Comparison of ENCODE assay signal across 8 cellular contexts in the genomic region with DNA sequence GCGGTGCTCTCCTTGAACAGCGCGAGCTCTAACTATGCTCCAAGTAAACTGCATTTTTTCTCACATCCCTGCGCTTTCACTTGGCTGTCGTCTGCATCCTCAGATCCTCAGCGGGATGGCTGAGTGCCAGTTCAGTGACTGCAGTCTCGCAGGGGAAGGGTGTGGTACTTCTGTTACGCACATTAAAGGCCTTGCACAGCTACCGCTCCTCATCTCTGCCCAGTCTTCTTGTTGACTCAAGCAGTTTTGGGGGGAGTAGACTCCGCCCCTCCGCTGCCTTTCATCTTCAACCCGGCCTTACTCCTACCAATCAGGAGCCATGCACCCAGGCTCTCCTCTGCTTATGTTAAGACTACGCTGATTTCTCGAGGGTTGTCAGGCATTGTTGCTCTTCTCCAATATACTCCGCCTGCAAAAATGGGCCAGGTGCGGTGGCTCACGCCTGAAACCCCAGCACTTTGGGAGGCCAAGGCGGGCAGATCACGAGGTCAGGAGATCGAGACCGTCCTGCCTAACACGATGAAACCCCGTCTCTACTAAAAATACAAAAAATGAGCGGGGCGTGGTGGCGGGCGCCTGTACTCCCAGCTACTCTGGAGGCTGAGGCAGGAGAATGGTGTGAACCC. TPM values are rescaled to one million over a fixed set of nuclear protein-coding genes. Genes with fewer than 3 reads are reported as not detected.
DNase-seq lines count a peak whose midpoint lies in the region; ATAC-seq, FAIRE-seq and TF ChIP-seq lines count a peak whose summit lies in the region.

No MANE protein-coding gene starts in this region.

- DNase-seq in A172 (ENCODE audit: low spot score) (peak; percentile 51), NCI-H1436 (lab: John Stamatoyannopoulos, UW) (peak; percentile 91), endothelial cell of umbilical vein (ENCODE audit: low read depth, low spot score) (peak; percentile 85), neural crest cell (ENCODE audit: low read depth, low spot score) (no peak), NOMO-1 treated with DMSO at 0.1 percent for 48 hours (lab: John Stamatoyannopoulos, UW; ENCODE audit: unreplicated experiment) (no peak)
- DNase-seq in activated CD8-positive, alpha-beta T cell treated with anti-CD3 and anti-CD28 coated beads for 36 hours: peak; percentile 90

- no peaks in the 10 kb centered on the region for H3K9me3 Mint-ChIP-seq in activated CD8-positive, alpha-beta T cell treated with anti-CD3 and anti-CD28 coated beads for 36 hours
- H3K9me3 Mint-ChIP-seq in neural crest cell: peaks cover 5% of the 10 kb centered on the region

- POLR2A ChIA-PET in activated CD8-positive, alpha-beta T cell treated with anti-CD3 and anti-CD28 coated beads for 36 hours (lab: Charles Lee): interaction anchor here (0.8 to 1.3 kb wide), 2 partner anchors 10 to 24 kb away, joined by 5 to 6 read pairs; a partner anchor contains a TSS
- POLR2A ChIA-PET in endothelial cell of umbilical vein (lab: Charles Lee): no interaction called here

- H3K36me3 ChIP-seq in endothelial cell of umbilical vein (ENCODE audit: control insufficient read depth in 2 of 2, extremely low read depth in 1 of 2, insufficient read depth in 2 of 2, low read length in 2 of 2) (peaks cover 0 to 6% of the 10 kb centered on the region in 2 experiments), subcutaneous abdominal adipose tissue (ENCODE audit: control insufficient read depth in 5 of 5, insufficient read depth in 5 of 5, low read length in 5 of 5) (peaks cover 17 to 36% (median 35%) of the 10 kb centered on the region in 5 donors)

- peak overlapping the region; percentile 69 for H3K4me2 ChIP-seq in endothelial cell of umbilical vein (ENCODE audit: insufficient read depth, low read length)

- peaks cover 3% of the 10 kb centered on the region for H3K27me3 Mint-ChIP-seq in activated CD8-positive, alpha-beta T cell treated with anti-CD3 and anti-CD28 coated beads for 36 hours
- H3K27me3 Mint-ChIP-seq in neural crest cell (ENCODE audit: low read depth): peaks cover 31% of the 10 kb centered on the region

- H3K9ac ChIP-seq in endothelial cell of umbilical vein (replicated peaks; ENCODE audit: extremely low read depth, insufficient read depth, low read length) (no peak overlapping the region), subcutaneous abdominal adipose tissue (ENCODE audit: low read length in 5 of 5) (peak overlapping the region in 2 of 5 donors; percentile 41 to 49)

- FAIRE-seq in endothelial cell of umbilical vein (lab: Jason Lieb, UNC): peak; percentile 96

- no peak for TF ChIP-seq CTCF in activated CD8-positive, alpha-beta T cell treated with anti-CD3 and anti-CD28 coated beads for 36 hours (IDR thresholded peaks at IDR 0.05)
- no peak for TF ChIP-seq CTCF in endothelial cell of umbilical vein (IDR thresholded peaks at IDR 0.05; ENCODE audit: extremely low read depth in 1 of 2, insufficient read depth in 1 of 2, low read depth in 1 of 2, low read length in 2 of 2)
- TF ChIP-seq CTCF in neural crest cell (conservative IDR thresholded peaks at IDR 0.05): no peak

- peaks cover 43% of the 10 kb centered on the region for H3K4me1 Mint-ChIP-seq in activated CD8-positive, alpha-beta T cell treated with anti-CD3 and anti-CD28 coated beads for 36 hours (ENCODE audit: low read depth)
- peaks cover 35% of the 10 kb centered on the region for H3K4me1 Mint-ChIP-seq in neural crest cell

- dilution Hi-C loops in endothelial cell of umbilical vein (cut with MboI; ENCODE audit: extremely low pct_ligation_motif_present, low sequenced_read_pairs): no loop called here

- no peaks in the 10 kb centered on the region for H3K79me2 ChIP-seq in endothelial cell of umbilical vein (ENCODE audit: control insufficient read depth, insufficient read depth, low read length)

- peak overlapping the region; percentile 59 for H3K4me3 Mint-ChIP-seq in activated CD8-positive, alpha-beta T cell treated with anti-CD3 and anti-CD28 coated beads for 36 hours
- peak overlapping the region; percentile 69 for H3K4me3 Mint-ChIP-seq in neural crest cell

- peak overlapping the region in 2 of 3 experiments; percentile 1 to 18 for H3K4me3 ChIP-seq in endothelial cell of umbilical vein (replicated peaks in 1 of 3; ENCODE audit: insufficient read depth in 1 of 3, low read depth in 1 of 3, low read length in 3 of 3)
- H3K4me3 ChIP-seq in subcutaneous abdominal adipose tissue (ENCODE audit: low read depth in 1 of 5, low read length in 5 of 5): peak overlapping the region; percentile 34 to 54 (median 40)

- H2AFZ ChIP-seq in endothelial cell of umbilical vein (ENCODE audit: low read depth, low read length): peak overlapping the region; percentile 39

- H3K9me3 ChIP-seq in endothelial cell of umbilical vein (replicated peaks; ENCODE audit: control insufficient read depth, insufficient read depth, low read length) (no peaks in the 10 kb centered on the region), subcutaneous abdominal adipose tissue (ENCODE audit: control insufficient read depth in 5 of 5, low read length in 5 of 5) (no peaks in the 10 kb centered on the region)

- no peaks in the 10 kb centered on the region for H3K9me1 ChIP-seq in endothelial cell of umbilical vein (replicated peaks; ENCODE audit: control insufficient read depth, extremely low read depth, insufficient read depth, low read length)

- H4K20me1 ChIP-seq in endothelial cell of umbilical vein (replicated peaks; ENCODE audit: control insufficient read depth, extremely low read depth, insufficient read depth, low read length): no peaks in the 10 kb centered on the region

- H3K27ac ChIP-seq in endothelial cell of umbilical vein (ENCODE audit: insufficient read depth, low read depth, low read length): peak overlapping the region; percentile 9
- H3K27ac ChIP-seq in subcutaneous abdominal adipose tissue (ENCODE audit: low read depth, low read length): peak overlapping the region; percentile 93

- intact Hi-C loops in activated CD8-positive, alpha-beta T cell treated with anti-CD3 and anti-CD28 coated beads for 36 hours (cut with micrococcal nuclease): no loop called here
- intact Hi-C loops in endothelial cell of umbilical vein (cut with micrococcal nuclease): no loop called here

- CTCF ChIA-PET in activated CD8-positive, alpha-beta T cell treated with anti-CD3 and anti-CD28 coated beads for 36 hours (lab: Charles Lee): interaction anchor here (0.8 to 1.4 kb wide), 3 partner anchors 75 to 113 kb away, joined by 3 to 4 read pairs (median 3); a partner anchor contains a TSS
- CTCF ChIA-PET in endothelial cell of umbilical vein (lab: Charles Lee): interaction anchor here (0.7 to 3.7 kb wide), 7 partner anchors 10 to 165 kb away, joined by 3 to 35 read pairs (median 6); a partner anchor contains a TSS

- ATAC-seq in activated CD8-positive, alpha-beta T cell treated with anti-CD3 and anti-CD28 coated beads for 36 hours: peak; percentile 63
- ATAC-seq in GM18870 (IDR thresholded peaks at IDR 0.05; ENCODE audit: unreplicated experiment): no peak

- peaks cover 22% of the 10 kb centered on the region for H3K36me3 Mint-ChIP-seq in activated CD8-positive, alpha-beta T cell treated with anti-CD3 and anti-CD28 coated beads for 36 hours (ENCODE audit: low read depth)
- peaks cover 6% of the 10 kb centered on the region for H3K36me3 Mint-ChIP-seq in neural crest cell (ENCODE audit: low read depth)

- H3K4me1 ChIP-seq in endothelial cell of umbilical vein (ENCODE audit: control insufficient read depth, extremely low read depth, insufficient read depth, low read length) (peaks cover 20% of the 10 kb centered on the region), subcutaneous abdominal adipose tissue (ENCODE audit: control insufficient read depth in 5 of 5, insufficient read depth in 5 of 5, low read length in 5 of 5) (peaks cover 7 to 53% (median 49%) of the 10 kb centered on the region in 5 donors)

- BruUV-seq in endothelial cell of umbilical vein (replicated peaks; lab: Mats Ljungman, UMichigan): no TSS peak

- peak overlapping the region; percentile 80 for H3K27ac Mint-ChIP-seq in activated CD8-positive, alpha-beta T cell treated with anti-CD3 and anti-CD28 coated beads for 36 hours
- H3K27ac Mint-ChIP-seq in neural crest cell (ENCODE audit: unreplicated experiment): no peak overlapping the region

- no peak for TF ChIP-seq POLR2A in endothelial cell of umbilical vein (IDR thresholded peaks at IDR 0.05; ENCODE audit: low read depth, low read length)

- no peaks in the 10 kb centered on the region for H3K27me3 ChIP-seq in endothelial cell of umbilical vein (ENCODE audit: control insufficient read depth in 2 of 2, insufficient read depth in 2 of 2, low read length in 2 of 2)
- H3K27me3 ChIP-seq in subcutaneous abdominal adipose tissue (ENCODE audit: control insufficient read depth in 5 of 5, insufficient read depth in 4 of 5, low read length in 5 of 5): no peaks in the 10 kb centered on the region

RNA-seq across cellular contexts. Expression of a gene that starts 10.0 kb away (rescaled TPM):
- 488 and 584 TPM in 2 replicates for total RNA-seq in A172 (2014; rRNA removed; shearing (Covaris generic))
- 100 to 1,000 TPM; 177 to 183 TPM for total RNA-seq in activated CD8-positive, alpha-beta T cell treated with anti-CD3 and anti-CD28 coated beads for 36 hours
- total RNA-seq in endothelial cell of umbilical vein: 200 and 202 TPM in 2 replicates
- polyA plus RNA-seq in endothelial cell of umbilical vein: 176 and 182 TPM in 2 replicates
- 231 and 268 TPM in 2 replicates for polyA plus RNA-seq in endothelial cell of umbilical vein (2011; cell fraction: cytosol; rRNA removed)
- polyA plus RNA-seq in endothelial cell of umbilical vein (2011; cell fraction: nucleus; rRNA removed): 76.5 and 82.1 TPM in 2 replicates
- 350 and 390 TPM in 2 replicates for polyA plus RNA-seq in endothelial cell of umbilical vein (2012)
- polyA minus RNA-seq in endothelial cell of umbilical vein: 112 and 155 TPM in 2 replicates
- 118 TPM for polyA minus RNA-seq in endothelial cell of umbilical vein (2011; cell fraction: cytosol; rRNA and poly(A)+ RNA removed)
- 17.8 and 22.8 TPM in 2 replicates for polyA minus RNA-seq in endothelial cell of umbilical vein (2011; cell fraction: nucleus; rRNA and poly(A)+ RNA removed)
- total RNA-seq in neural crest cell: 198 and 208 TPM in 2 replicates

RNA-seq across cellular contexts. Expression of a gene that starts 10.3 kb away (rescaled TPM):
- total RNA-seq in A172 (2014; rRNA removed; shearing (Covaris generic)): 25.6 and 25.7 TPM in 2 replicates
- 10 to 100 TPM; 10.5 to 11.4 TPM for total RNA-seq in activated CD8-positive, alpha-beta T cell treated with anti-CD3 and anti-CD28 coated beads for 36 hours
- total RNA-seq in endothelial cell of umbilical vein: 20.6 and 23.2 TPM in 2 replicates
- polyA plus RNA-seq in endothelial cell of umbilical vein: 24.3 and 24.8 TPM in 2 replicates
- 27.6 and 29.2 TPM in 2 replicates for polyA plus RNA-seq in endothelial cell of umbilical vein (2011; cell fraction: cytosol; rRNA removed)
- polyA plus RNA-seq in endothelial cell of umbilical vein (2011; cell fraction: nucleus; rRNA removed): 19.9 and 20.6 TPM in 2 replicates
- polyA plus RNA-seq in endothelial cell of umbilical vein (2012): 16.8 and 18.1 TPM in 2 replicates
- polyA minus RNA-seq in endothelial cell of umbilical vein: 21.9 and 24.0 TPM in 2 replicates
- 10.5 TPM for polyA minus RNA-seq in endothelial cell of umbilical vein (2011; cell fraction: cytosol; rRNA and poly(A)+ RNA removed)
- polyA minus RNA-seq in endothelial cell of umbilical vein (2011; cell fraction: nucleus; rRNA and poly(A)+ RNA removed): 6.7 and 7.8 TPM in 2 replicates
- total RNA-seq in neural crest cell: 35.2 and 37.8 TPM in 2 replicates

RNA-seq across cellular contexts. Expression of a gene that starts 24.3 kb away (rescaled TPM):
- total RNA-seq in A172 (2014; rRNA removed; shearing (Covaris generic)): 135 TPM in 2 replicates
- total RNA-seq in activated CD8-positive, alpha-beta T cell treated with anti-CD3 and anti-CD28 coated beads for 36 hours: 10 to 100 TPM; 53.6 to 62.4 TPM
- total RNA-seq in endothelial cell of umbilical vein (38.0 and 38.8 TPM in 2 replicates), neural crest cell (35.3 and 37.6 TPM in 2 replicates)
- polyA plus RNA-seq in endothelial cell of umbilical vein: 28.7 and 43.7 TPM in 2 replicates
- polyA plus RNA-seq in endothelial cell of umbilical vein (2011; cell fraction: cytosol; rRNA removed): 44.5 and 44.8 TPM in 2 replicates
- 19.1 and 25.5 TPM in 2 replicates for polyA plus RNA-seq in endothelial cell of umbilical vein (2011; cell fraction: nucleus; rRNA removed)
- polyA plus RNA-seq in endothelial cell of umbilical vein (2012): 33.8 and 38.9 TPM in 2 replicates
- 15.2 and 21.3 TPM in 2 replicates for polyA minus RNA-seq in endothelial cell of umbilical vein
- 28.6 TPM for polyA minus RNA-seq in endothelial cell of umbilical vein (2011; cell fraction: cytosol; rRNA and poly(A)+ RNA removed)
- polyA minus RNA-seq in endothelial cell of umbilical vein (2011; cell fraction: nucleus; rRNA and poly(A)+ RNA removed): 4.7 and 5.0 TPM in 2 replicates

RNA-seq across cellular contexts. Expression of a gene that starts 49.3 kb away (rescaled TPM):
- 24.0 and 26.6 TPM in 2 replicates for total RNA-seq in A172 (2014; rRNA removed; shearing (Covaris generic))
- under 1 TPM; 0.59 to 0.94 TPM for total RNA-seq in activated CD8-positive, alpha-beta T cell treated with anti-CD3 and anti-CD28 coated beads for 36 hours
- total RNA-seq in endothelial cell of umbilical vein: 34.9 and 36.7 TPM in 2 replicates
- 22.2 and 23.1 TPM in 2 replicates for polyA plus RNA-seq in endothelial cell of umbilical vein
- 19.2 and 23.1 TPM in 2 replicates for polyA plus RNA-seq in endothelial cell of umbilical vein (2011; cell fraction: cytosol; rRNA removed)
- polyA plus RNA-seq in endothelial cell of umbilical vein (2011; cell fraction: nucleus; rRNA removed): 12.2 and 12.8 TPM in 2 replicates
- 19.8 and 30.3 TPM in 2 replicates for polyA plus RNA-seq in endothelial cell of umbilical vein (2012)
- polyA minus RNA-seq in endothelial cell of umbilical vein: 11.0 and 14.0 TPM in 2 replicates
- polyA minus RNA-seq in endothelial cell of umbilical vein (2011; cell fraction: cytosol; rRNA and poly(A)+ RNA removed): 16.8 TPM
- polyA minus RNA-seq in endothelial cell of umbilical vein (2011; cell fraction: nucleus; rRNA and poly(A)+ RNA removed): 3.5 and 5.6 TPM in 2 replicates
- total RNA-seq in neural crest cell: 24.0 and 24.1 TPM in 2 replicates

RNA-seq across cellular contexts. Expression of a gene that starts 51.0 kb away (rescaled TPM):
- 0.10 TPM in 1 of 2 replicates, not detected in the other for total RNA-seq in A172 (2014; rRNA removed; shearing (Covaris generic))
- total RNA-seq in activated CD8-positive, alpha-beta T cell treated with anti-CD3 and anti-CD28 coated beads for 36 hours: 1 to 10 TPM; 2.0 to 2.8 TPM
- total RNA-seq in endothelial cell of umbilical vein (16.4 and 17.4 TPM in 2 replicates), neural crest cell (6.0 and 7.3 TPM in 2 replicates)
- polyA plus RNA-seq in endothelial cell of umbilical vein: 23.3 and 31.9 TPM in 2 replicates
- polyA plus RNA-seq in endothelial cell of umbilical vein (2011; cell fraction: cytosol; rRNA removed): 12.6 and 16.4 TPM in 2 replicates
- polyA plus RNA-seq in endothelial cell of umbilical vein (2011; cell fraction: nucleus; rRNA removed): 32.6 and 39.1 TPM in 2 replicates
- polyA plus RNA-seq in endothelial cell of umbilical vein (2012): 8.7 and 13.9 TPM in 2 replicates
- 19.2 and 22.6 TPM in 2 replicates for polyA minus RNA-seq in endothelial cell of umbilical vein
- polyA minus RNA-seq in endothelial cell of umbilical vein (2011; cell fraction: cytosol; rRNA and poly(A)+ RNA removed): 22.5 TPM
- polyA minus RNA-seq in endothelial cell of umbilical vein (2011; cell fraction: nucleus; rRNA and poly(A)+ RNA removed): 10.1 and 15.0 TPM in 2 replicates

Comparison
In these comparisons a context has a peak if more than half of its experiments do, and no peak if none do; other contexts are left out.
1. DNase-seq: peak in A172 (single experiment), NCI-H1436 (single experiment), activated CD8-positive, alpha-beta T cell treated with anti-CD3 and anti-CD28 coated beads for 36 hours (single experiment) and endothelial cell of umbilical vein (single experiment); none in neural crest cell (single experiment) and NOMO-1 treated with DMSO at 0.1 percent for 48 hours (single experiment).